ENCODE assay signal across 22 cellular contexts in the genomic region with DNA sequence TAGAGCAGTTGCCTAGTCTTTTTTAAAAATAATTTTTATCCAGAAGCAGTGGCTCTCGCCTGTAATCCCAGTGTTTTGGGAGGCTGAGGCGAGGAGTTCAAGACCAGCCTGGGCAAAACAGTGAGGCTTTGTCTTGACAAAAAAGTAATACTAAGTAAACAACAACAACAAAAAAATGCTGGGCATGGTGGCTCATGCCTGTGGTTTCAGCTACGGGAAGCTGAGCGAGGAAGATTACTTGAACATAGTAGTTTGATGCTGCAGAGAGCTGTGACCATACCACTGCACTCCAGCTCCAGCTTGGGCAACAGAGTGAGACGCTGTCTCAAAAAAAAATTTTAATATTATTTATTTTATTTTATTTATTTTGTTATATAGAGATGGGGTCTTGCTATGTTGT.
"Had no signal": no experiment of that assay in that cellular context is flagged by ENCODE, and none has a peak within 500 bp of the region (broad histone marks: within the 10 kb centered on the region; RNA-seq: fewer than 3 reads in every experiment).

No MANE protein-coding gene starts in this region.

- H3K9me3 Mint-ChIP-seq: activated CD4-positive, alpha-beta T cell treated with anti-CD3 and anti-CD28 coated beads, Interleukin-2, amount 10 ng/mL, durations not matched to agents 7 days and 5 days; activated naive CD4-positive, alpha-beta T cell treated with anti-CD3 and anti-CD28 coated beads for 36 hours; activated T-cell treated with anti-CD3 and anti-CD28 coated beads, Interleukin-2, amount 50 U/mL, for 4 hours; activated T-helper 17 cell treated with anti-CD3 and anti-CD28 coated beads, Interleukin-2, amount 50 U/mL, for 72 hours; central memory CD8-positive, alpha-beta T cell had no signal

- H3K4me3 Mint-ChIP-seq: activated CD4-positive, alpha-beta memory T cell treated with anti-CD3 and anti-CD28 coated beads for 36 hours; activated CD4-positive, alpha-beta T cell treated with anti-CD3 and anti-CD28 coated beads, Interleukin-2, amount 10 ng/mL, durations not matched to agents 7 days and 5 days; activated naive CD4-positive, alpha-beta T cell treated with anti-CD3 and anti-CD28 coated beads for 36 hours; activated naive CD8-positive, alpha-beta T cell; activated T-cell treated with anti-CD3 and anti-CD28 coated beads, Interleukin-2, amount 50 U/mL, for 4 hours; activated T-helper 17 cell treated with anti-CD3 and anti-CD28 coated beads, Interleukin-2, amount 50 U/mL, for 72 hours; central memory CD8-positive, alpha-beta T cell had no signal

- DNase-seq: activated CD4-positive, alpha-beta memory T cell treated with anti-CD3 and anti-CD28 coated beads for 36 hours; activated CD4-positive, alpha-beta T cell treated with anti-CD3 and anti-CD28 coated beads, Interleukin-2, amount 10 ng/mL, durations not matched to agents 7 days and 5 days; activated CD4-positive, CD25-positive, alpha-beta regulatory T cell; activated CD8-positive, alpha-beta memory T cell treated with anti-CD3 and anti-CD28 coated beads for 24 hours; activated gamma-delta T cell; activated naive CD4-positive, alpha-beta T cell treated with anti-CD3 and anti-CD28 coated beads for 36 hours; activated T-cell treated with anti-CD3 and anti-CD28 coated beads, Interleukin-2, amount 50 U/mL, for 4 hours; anterior cingulate cortex; body of pancreas; NCI-H1048; NCI-H146; NCI-H1930; NCI-H2171 treated with DMSO at 0.1 percent for 48 hours; NCI-H226; NCI-H82; SIG-M5; T-helper 1 cell had no signal

- H3K27me3 ChIP-seq: body of pancreas had no signal

- H3K4me3 ChIP-seq: body of pancreas, SK-N-MC had no signal

- H3K9me3 ChIP-seq: body of pancreas had no signal

- H3K36me3 Mint-ChIP-seq: activated CD4-positive, alpha-beta memory T cell treated with anti-CD3 and anti-CD28 coated beads for 36 hours; activated naive CD8-positive, alpha-beta T cell had no signal

- H3K4me1 Mint-ChIP-seq: activated CD4-positive, alpha-beta T cell treated with anti-CD3 and anti-CD28 coated beads, Interleukin-2, amount 10 ng/mL, durations not matched to agents 7 days and 5 days; activated T-helper 17 cell treated with anti-CD3 and anti-CD28 coated beads, Interleukin-2, amount 50 U/mL, for 72 hours; central memory CD8-positive, alpha-beta T cell had no signal

- H3K27ac Mint-ChIP-seq: activated CD4-positive, alpha-beta memory T cell treated with anti-CD3 and anti-CD28 coated beads for 36 hours; activated CD4-positive, alpha-beta T cell treated with anti-CD3 and anti-CD28 coated beads, Interleukin-2, amount 10 ng/mL, durations not matched to agents 7 days and 5 days; activated naive CD4-positive, alpha-beta T cell treated with anti-CD3 and anti-CD28 coated beads for 36 hours; activated naive CD8-positive, alpha-beta T cell; activated T-helper 17 cell treated with anti-CD3 and anti-CD28 coated beads, Interleukin-2, amount 50 U/mL, for 72 hours had no signal

- H3K27ac ChIP-seq: body of pancreas, SK-N-MC, VCaP had no signal

- H3K27me3 Mint-ChIP-seq: activated CD4-positive, alpha-beta memory T cell treated with anti-CD3 and anti-CD28 coated beads for 36 hours; activated CD4-positive, alpha-beta T cell treated with anti-CD3 and anti-CD28 coated beads, Interleukin-2, amount 10 ng/mL, durations not matched to agents 7 days and 5 days; activated naive CD8-positive, alpha-beta T cell; activated T-helper 17 cell treated with anti-CD3 and anti-CD28 coated beads, Interleukin-2, amount 50 U/mL, for 72 hours; central memory CD8-positive, alpha-beta T cell had no signal

- H3K4me1 ChIP-seq: body of pancreas had no signal
